ENCODE assay signal across 22 cellular contexts in genomic region chr14:82313889-82314288, GRCh38.
DNase-seq lines count a peak whose midpoint lies in the region; ATAC-seq, FAIRE-seq and TF ChIP-seq lines count a peak whose summit lies in the region.
"Had no signal": no experiment of that assay in that cellular context is flagged by ENCODE, and none has a peak within 500 bp of the region (broad histone marks: within the 10 kb centered on the region; RNA-seq: fewer than 3 reads in every experiment).

No MANE protein-coding gene starts in this region.

- H3K27me3 ChIP-seq in testis (no peaks in the 10 kb centered on the region), foreskin keratinocyte (no peaks in the 10 kb centered on the region), pancreas (no peaks in the 10 kb centered on the region)
- H3K27me3 ChIP-seq: dorsolateral prefrontal cortex had no signal

- TF ChIP-seq CTCF in VCaP (conservative IDR thresholded peaks at IDR 0.05) (no peak), testis (IDR thresholded peaks at IDR 0.05) (no peak), foreskin keratinocyte (conservative IDR thresholded peaks at IDR 0.05) (no peak), pancreas (IDR thresholded peaks at IDR 0.05) (no peak)

- intact Hi-C loops in testis (cut with DNase I; ENCODE audit: low total_unique reads), result no loop called here
- intact Hi-C loops in pancreas (cut with DNase I), result no loop called here

- no peak overlapping the region for H3K4me3 ChIP-seq in testis
- no peak overlapping the region for H3K4me3 ChIP-seq in pancreas
- H3K4me3 ChIP-seq: dorsolateral prefrontal cortex, GM12878 had no signal

- 27 to 36% methylated on average over 1 of the region's 1 CpG for WGBS in testis, 2 donors
- 6 to 11% methylated on average over 1 of the region's 1 CpG for WGBS in pancreas, 2 donors

- peaks cover 6% of the 10 kb centered on the region for H3K4me1 ChIP-seq in testis
- H3K4me1 ChIP-seq in foreskin keratinocyte, result no peaks in the 10 kb centered on the region
- H3K4me1 ChIP-seq in pancreas, result no peaks in the 10 kb centered on the region

- DNase-seq in COLO668 (lab: John Stamatoyannopoulos, UW; ENCODE audit: unreplicated experiment) (peak; percentile 71), NCI-H1105 (lab: John Stamatoyannopoulos, UW) (peak; percentile 82), NCI-H345 treated with DMSO at 0.1 percent for 48 hours (lab: John Stamatoyannopoulos, UW; ENCODE audit: unreplicated experiment) (peak; percentile 89), testis (no peak), foreskin keratinocyte (no peak), pancreas (no peak)
- no peak for DNase-seq in stimulated activated CD4-positive, alpha-beta T cell treated with anti-CD3 and anti-CD28 coated beads, Interleukin-4, amount 100 ng/mL, for 24 hours
- DNase-seq: activated CD4-positive, alpha-beta T cell treated with anti-CD3 and anti-CD28 coated beads, Interleukin-2, amount 50 U/mL, for 48 hours; activated naive CD8-positive, alpha-beta T cell treated with anti-CD3 and anti-CD28 coated beads, Interleukin-2, amount 10 ng/mL, durations not matched to agents 7 days and 5 days; activated T-cell treated with anti-CD3 and anti-CD28 coated beads, Interleukin-2, amount 50 U/mL, for 4 hours; dorsolateral prefrontal cortex; Kasumi-1; mesenchymal stem cell; nephron progenitor cell; stimulated activated CD4-positive, alpha-beta T cell treated with anti-CD3 and anti-CD28 coated beads, Interleukin-15, amount 100 ng/mL, for 24 hours; SW 1271 had no signal

- ATAC-seq in foreskin keratinocyte (no peak), pancreas (no peak)
- ATAC-seq: activated T-cell treated with anti-CD3 and anti-CD28 coated beads, Interleukin-2, amount 50 U/mL, for 4 hours; GM12878 had no signal

- H3K9me3 ChIP-seq in testis (no peaks in the 10 kb centered on the region), pancreas (no peaks in the 10 kb centered on the region)

- H3K36me3 ChIP-seq in testis (ENCODE audit: low read depth, missing control alignments) (no peaks in the 10 kb centered on the region), pancreas (no peaks in the 10 kb centered on the region)

- no peak for TF ChIP-seq POLR2A in testis (IDR thresholded peaks at IDR 0.05)

- H3K27ac ChIP-seq in VCaP (peak overlapping the region; percentile 45), testis (no peak overlapping the region), foreskin keratinocyte (no peak overlapping the region), pancreas (no peak overlapping the region)
- H3K27ac ChIP-seq: dorsolateral prefrontal cortex had no signal

- no peak for FAIRE-seq in pancreas (lab: Jason Lieb, UNC)
- FAIRE-seq: A204.1, bronchial epithelial cell, G401.6, GM12878, RCC 7860 had no signal

Comparison
In these comparisons a context has a peak if more than half of its experiments do, and no peak if none do; other contexts are left out.
1. DNase-seq: peak in COLO668 (single experiment), NCI-H1105 (single experiment) and NCI-H345 treated with DMSO at 0.1 percent for 48 hours (single experiment); none in testis (single experiment), foreskin keratinocyte (0 of 2), stimulated activated CD4-positive, alpha-beta T cell treated with anti-CD3 and anti-CD28 coated beads, Interleukin-4, amount 100 ng/mL, for 24 hours (single experiment) and pancreas (0 of 6).